In genomic region chr3:48023377-48023776, GRCh38 we compare ENCODE assay signal across 22 cellular contexts. TPM values are rescaled to one million over a fixed set of nuclear protein-coding genes. Genes with fewer than 3 reads are reported as not detected.
DNase-seq lines count a peak whose midpoint lies in the region; ATAC-seq and TF ChIP-seq lines count a peak whose summit lies in the region.
"Had no signal": no experiment of that assay in that cellular context is flagged by ENCODE, and none has a peak within 500 bp of the region (broad histone marks: within the 10 kb centered on the region; RNA-seq: fewer than 3 reads in every experiment).

No MANE protein-coding gene starts in this region.

- peaks cover 88% of the 10 kb centered on the region for H4K20me1 ChIP-seq in IMR-90 (ENCODE audit: insufficient read depth, low read length)

- H3K18ac ChIP-seq in IMR-90 (ENCODE audit: low read depth, low read length), result no peak overlapping the region

- BruUV-seq in IMR-90 (replicated peaks; lab: Mats Ljungman, UMichigan), result no TSS peak

- no peak overlapping the region for H3K4ac ChIP-seq in IMR-90 (ENCODE audit: low read depth, low read length)

- WGBS in IMR-90 (ENCODE audit: extremely low coverage in 2 of 2, insufficient read length in 1 of 2), 2 experiments, result 100% methylated on average over 1 of the region's 1 CpG; no CpG with 5 or more reads in 1 of the 2 experiments

- H3K4me3 ChIP-seq in IMR-90 (ENCODE audit: insufficient read depth, low read depth, low read length), result no peak overlapping the region
- no peak overlapping the region for H3K4me3 ChIP-seq in left lung

- H3K27ac ChIP-seq in IMR-90 (ENCODE audit: insufficient read depth, low read length) (no peak overlapping the region), left lung (no peak overlapping the region)

- in situ Hi-C loops in IMR-90 (cut with MboI; ENCODE audit: low sequenced_read_pairs), result no loop called here

- no peak overlapping the region; the same call in 1 of the 2 replicates for H3K23ac ChIP-seq in IMR-90 (ENCODE audit: low read depth, low read length)

- no peak for TF ChIP-seq POLR2A in IMR-90 (IDR thresholded peaks at IDR 0.05; ENCODE audit: low read depth, low read length)

- dilution Hi-C loops in IMR-90 (cut with HindIII; ENCODE audit: low sequenced_read_pairs, unreplicated experiment), result no loop called here

- H3K36me3 Mint-ChIP-seq in chondrocyte (ENCODE audit: low read depth), result peaks cover 2% of the 10 kb centered on the region
- H3K36me3 Mint-ChIP-seq: activated naive CD8-positive, alpha-beta T cell treated with anti-CD3 and anti-CD28 coated beads for 36 hours; memory B cell had no signal

- no peak overlapping the region for H4K8ac ChIP-seq in IMR-90 (ENCODE audit: low read depth in 2 of 2, low read length in 2 of 2)

- H3K27me3 Mint-ChIP-seq in chondrocyte (ENCODE audit: low read depth), result no peaks in the 10 kb centered on the region
- H3K27me3 Mint-ChIP-seq: activated naive CD8-positive, alpha-beta T cell treated with anti-CD3 and anti-CD28 coated beads for 36 hours; CD8-positive, alpha-beta memory T cell; memory B cell; T-cell had no signal

- H3K4me2 ChIP-seq in IMR-90 (ENCODE audit: low read depth, low read length), result no peak overlapping the region

- no peak overlapping the region for H4K5ac ChIP-seq in IMR-90 (ENCODE audit: low read depth, low read length)

- H3K56ac ChIP-seq in IMR-90 (ENCODE audit: extremely low read depth, insufficient read depth, low read length), result no peak overlapping the region

- no peak overlapping the region for H3K14ac ChIP-seq in IMR-90 (replicated peaks; ENCODE audit: low read depth, low read length)

- no peak overlapping the region for H2BK5ac ChIP-seq in IMR-90 (ENCODE audit: low read depth, low read length, poor library complexity, severe bottlenecking)

- H3K4me3 Mint-ChIP-seq in chondrocyte (ENCODE audit: unreplicated experiment), result no peak overlapping the region
- H3K4me3 Mint-ChIP-seq: activated naive CD8-positive, alpha-beta T cell treated with anti-CD3 and anti-CD28 coated beads for 36 hours; CD8-positive, alpha-beta memory T cell; memory B cell; T-cell had no signal

- peaks cover 68% of the 10 kb centered on the region for H3K4me1 Mint-ChIP-seq in chondrocyte (ENCODE audit: low read depth)

- H3K27me3 ChIP-seq in IMR-90 (ENCODE audit: control insufficient read depth, insufficient read depth, low read length), result no peaks in the 10 kb centered on the region
- H3K27me3 ChIP-seq in left lung, result no peaks in the 10 kb centered on the region

- CTCF ChIA-PET in IMR-90 (lab: Yijun Ruan, JAX), result no interaction called here

- H3K4me1 ChIP-seq in IMR-90 (ENCODE audit: control insufficient read depth, insufficient read depth, low read length), result peaks cover 14% of the 10 kb centered on the region
- peaks cover 0 to 12% of the 10 kb centered on the region in 2 donors for H3K4me1 ChIP-seq in left lung

- H2BK120ac ChIP-seq in IMR-90 (ENCODE audit: low read depth, low read length), result no peak overlapping the region

- TF ChIP-seq CTCF in IMR-90 (conservative IDR thresholded peaks at IDR 0.05; ENCODE audit: low read depth, low read length) (no peak), chondrocyte (IDR thresholded peaks at IDR 0.05) (no peak), left lung (IDR thresholded peaks at IDR 0.05) (no peak)

- no peak overlapping the region for H2AK5ac ChIP-seq in IMR-90 (ENCODE audit: low read depth, low read length)

- peaks cover 6 to 72% of the 10 kb centered on the region in 2 experiments; a peak in 2 of 4 replicates for H3K79me1 ChIP-seq in IMR-90 (ENCODE audit: low read depth in 1 of 2, low read length in 2 of 2)

- intact Hi-C loops in IMR-90 (cut with micrococcal nuclease) (no loop called here), left lung (cut with DNase I) (no loop called here)

- H2AK9ac ChIP-seq in IMR-90 (replicated peaks; ENCODE audit: low read depth, low read length, poor library complexity), result no peak overlapping the region

- POLR2A ChIA-PET in IMR-90 (lab: Charles Lee; ENCODE audit: unreplicated experiment), result no interaction called here

- DNase-seq in IMR-90 (peak; percentile 13), chondrocyte (ENCODE audit: low spot score) (no peak), left lung (no peak), renal cortical epithelial cell (ENCODE audit: low read depth) (peak; percentile 26), NOMO-1 (lab: John Stamatoyannopoulos, UW; ENCODE audit: unreplicated experiment in 2 of 2) (no peak), C1 segment of cervical spinal cord (lab: John Stamatoyannopoulos, UW) (no peak), islet precursor cell (no peak)
- DNase-seq: activated CD4-positive, alpha-beta T cell treated with anti-CD3 and anti-CD28 coated beads for 4 hours; activated naive CD8-positive, alpha-beta T cell treated with anti-CD3 and anti-CD28 coated beads for 36 hours; CD8-positive, alpha-beta memory T cell; DND-41; foreskin fibroblast; kidney; NCI-H1105; NCI-H2081 treated with DMSO at 0.1 percent for 48 hours; NCI-H446; stimulated activated CD4-positive, alpha-beta T cell treated with anti-CD3 and anti-CD28 coated beads, Interleukin-15, amount 100 ng/mL, for 24 hours; substantia nigra; T-cell had no signal

- no peak overlapping the region for H3K9ac ChIP-seq in IMR-90 (ENCODE audit: low read depth, low read length)

- TF ChIP-seq RAD21 in IMR-90 (IDR thresholded peaks at IDR 0.05; ENCODE audit: low read length), result no peak

- H3K9me3 ChIP-seq in IMR-90 (ENCODE audit: control insufficient read depth, insufficient read depth, low read length), result no peaks in the 10 kb centered on the region
- H3K9me3 ChIP-seq in left lung, result no peaks in the 10 kb centered on the region

- no peak overlapping the region for H2AFZ ChIP-seq in IMR-90 (replicated peaks; ENCODE audit: low read length, poor library complexity)

- H3K9me3 Mint-ChIP-seq in chondrocyte (ENCODE audit: low read depth), result no peaks in the 10 kb centered on the region
- H3K9me3 Mint-ChIP-seq: activated naive CD8-positive, alpha-beta T cell treated with anti-CD3 and anti-CD28 coated beads for 36 hours; activated T-helper 2 cell treated with anti-CD3 and anti-CD28 coated beads, Interferon-gamma antibody, Interleukin-2, Interleukin-4, amounts not matched to agents 10 μg/mL and 5 μg/mL and 100 μg/mL, durations not matched to agents 14 hours and 24 hours and 36 hours; CD8-positive, alpha-beta memory T cell; memory B cell; T-cell had no signal

- H3K9me1 ChIP-seq in IMR-90 (ENCODE audit: insufficient read depth, low read length), result peaks cover 32% of the 10 kb centered on the region

- H4K91ac ChIP-seq in IMR-90 (ENCODE audit: insufficient read depth, low read depth, low read length), result no peak overlapping the region

- H3K27ac Mint-ChIP-seq in chondrocyte (ENCODE audit: unreplicated experiment), result peak overlapping the region; percentile 53
- H3K27ac Mint-ChIP-seq: activated naive CD8-positive, alpha-beta T cell treated with anti-CD3 and anti-CD28 coated beads for 36 hours; activated T-helper 2 cell treated with anti-CD3 and anti-CD28 coated beads, Interferon-gamma antibody, Interleukin-2, Interleukin-4, amounts not matched to agents 10 μg/mL and 5 μg/mL and 100 μg/mL, durations not matched to agents 14 hours and 24 hours and 36 hours; memory B cell; T-cell had no signal

- H2BK15ac ChIP-seq in IMR-90 (ENCODE audit: low read depth, low read length), result no peak overlapping the region

- no peak overlapping the region for H2BK20ac ChIP-seq in IMR-90 (ENCODE audit: low read depth, low read length)

- H3K36me3 ChIP-seq in IMR-90 (ENCODE audit: control insufficient read depth, insufficient read depth, low read length) (peaks cover 3% of the 10 kb centered on the region), left lung (no peaks in the 10 kb centered on the region)

- ATAC-seq in IMR-90 (ENCODE audit: low read depth), result peak; percentile 65
- peak; percentile 22 for ATAC-seq in left lung
- no peak for ATAC-seq in GM21447 (IDR thresholded peaks at IDR 0.05; ENCODE audit: unreplicated experiment)
- ATAC-seq: T-cell had no signal

TF ChIP-seq in IMR-90, 13 proteins besides CTCF, POLR2A, EP300 and RAD21:
- TF ChIP-seq MAFK (IDR thresholded peaks at IDR 0.05; ENCODE audit: low read depth, low read length) (no peak), RFX5 (IDR thresholded peaks at IDR 0.05; ENCODE audit: low read depth, low read length) (no peak), MXI1 (IDR thresholded peaks at IDR 0.05; ENCODE audit: borderline replicate concordance, low read depth, low read length) (no peak), NFE2L2 (IDR thresholded peaks at IDR 0.05; ENCODE audit: low read depth, low read length) (no peak), CEBPB (IDR thresholded peaks at IDR 0.05; ENCODE audit: low read depth, low read length) (no peak), RCOR1 (IDR thresholded peaks at IDR 0.05; ENCODE audit: insufficient replicate concordance, low read length) (no peak), FOS (IDR thresholded peaks at IDR 0.05; ENCODE audit: low read depth, low read length) (no peak), USF2 (IDR thresholded peaks at IDR 0.05; ENCODE audit: low read depth, low read length) (no peak)

RNA-seq across cellular contexts. Expression of gene MAP4, which starts 7.2 kb away (rescaled TPM):
- total RNA-seq in IMR-90 (2012; rRNA removed), result 80.5 and 87.8 TPM in 2 replicates
- 216 and 229 TPM in 2 replicates for polyA plus RNA-seq in IMR-90 (2012; rRNA removed)
- polyA plus RNA-seq in IMR-90 (2012; cell fraction: cytosol; rRNA removed), result 110 and 154 TPM in 2 replicates
- polyA plus RNA-seq in IMR-90 (2012; cell fraction: nucleus; rRNA removed; ENCODE audit: low replicate concordance), result 236 and 307 TPM in 2 replicates
- total RNA-seq in chondrocyte, result 376 to 414 TPM (median 401 TPM) in 3 replicates
- total RNA-seq in left lung, result 100 to 1,000 TPM; 202 to 216 TPM
- total RNA-seq in renal cortical epithelial cell, result 68.1 and 192 TPM in 2 replicates

Comparison
In these comparisons a context has a peak if more than half of its experiments do, and no peak if none do; other contexts are left out.
1. DNase-seq: peak in IMR-90 (single experiment) and renal cortical epithelial cell (single experiment); none in chondrocyte (single experiment), left lung (0 of 2), NOMO-1 (0 of 2), C1 segment of cervical spinal cord (0 of 14) and islet precursor cell (single experiment).